1 cellular context compared by ENCODE assay signal in genomic region chr22:38860291-38861169, GRCh38.
TF ChIP-seq lines count a peak whose summit lies in the region.

No MANE protein-coding gene starts in this region.

TF ChIP-seq in H1, 55 proteins besides CTCF, POLR2A, EP300 and RAD21 (continued from another document):
- TF ChIP-seq, protein P1, sequence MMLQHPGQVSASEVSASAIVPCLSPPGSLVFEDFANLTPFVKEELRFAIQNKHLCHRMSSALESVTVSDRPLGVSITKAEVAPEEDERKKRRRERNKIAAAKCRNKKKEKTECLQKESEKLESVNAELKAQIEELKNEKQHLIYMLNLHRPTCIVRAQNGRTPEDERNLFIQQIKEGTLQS (IDR thresholded peaks at IDR 0.05; ENCODE audit: insufficient read depth, low read depth, low read length), result no peak
- no peak for TF ChIP-seq SIX5 (IDR thresholded peaks at IDR 0.05; ENCODE audit: low read depth, low read length)
- no peak for TF ChIP-seq KDM5A (IDR thresholded peaks at IDR 0.05; ENCODE audit: low read length)
- TF ChIP-seq HDAC6 (IDR thresholded peaks at IDR 0.05; ENCODE audit: low read depth, low read length), result no peak
TF ChIP-seq in H1: peak in this region for 0.
